ENCODE assay signal across 20 cellular contexts in the genomic region with DNA sequence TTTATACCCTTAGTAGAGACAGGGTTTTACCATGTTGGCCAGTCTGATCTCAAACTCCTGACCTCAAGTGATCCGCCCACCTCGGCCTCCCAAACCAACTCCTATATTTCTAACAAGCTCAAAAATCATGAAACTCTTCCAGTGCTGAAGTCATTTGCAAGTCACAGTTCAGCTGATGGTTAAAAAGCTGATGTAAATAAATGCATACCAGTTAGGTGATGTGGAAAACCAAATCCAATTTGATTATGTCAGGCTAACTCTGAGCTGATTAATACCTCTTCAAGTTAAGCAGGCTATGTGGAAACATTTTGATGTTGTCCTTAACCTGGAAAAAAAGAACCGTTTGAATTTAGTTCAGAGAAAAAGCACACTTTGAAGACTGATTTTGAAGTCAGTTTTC. TPM values are rescaled to one million over a fixed set of nuclear protein-coding genes. Genes with fewer than 3 reads are reported as not detected.
DNase-seq lines count a peak whose midpoint lies in the region; ATAC-seq and TF ChIP-seq lines count a peak whose summit lies in the region.
"Had no signal": no experiment of that assay in that cellular context is flagged by ENCODE, and none has a peak within 500 bp of the region (broad histone marks: within the 10 kb centered on the region; RNA-seq: fewer than 3 reads in every experiment).

No MANE protein-coding gene starts in this region.

- no peak for TF ChIP-seq CTCF in astrocyte of the cerebellum (IDR thresholded peaks at IDR 0.05; ENCODE audit: low read depth, low read length, missing control alignments)
- no peak for TF ChIP-seq CTCF in retinal pigment epithelial cell (conservative IDR thresholded peaks at IDR 0.05; ENCODE audit: low read depth, low read length)

- H3K4me3 ChIP-seq in astrocyte of the cerebellum (ENCODE audit: low read depth, low read length): no peak overlapping the region
- no peak overlapping the region for H3K4me3 ChIP-seq in retinal pigment epithelial cell (ENCODE audit: low read length)
- H3K4me3 ChIP-seq: A549, SJSA1 had no signal

- ATAC-seq in HG03342 (IDR thresholded peaks at IDR 0.05; ENCODE audit: unreplicated experiment) (no peak), HG02973 (IDR thresholded peaks at IDR 0.05; ENCODE audit: unreplicated experiment) (no peak)
- ATAC-seq: A549, HepG2 had no signal

- in situ Hi-C loops in astrocyte of the cerebellum (cut with HindIII; ENCODE audit: low sequenced_read_pairs): no loop called here

- DNase-seq in H4 (ENCODE audit: low spot score): peak; percentile 54
- DNase-seq in astrocyte of the cerebellum (ENCODE audit: low read depth): peak; percentile 50
- DNase-seq in kidney glomerular epithelial cell (lab: John Stamatoyannopoulos, UW): peak; percentile 4
- peak; percentile 98 for DNase-seq in retinal pigment epithelial cell (ENCODE audit: low read depth)
- no peak for DNase-seq in SK-N-DZ (ENCODE audit: low spot score)
- DNase-seq in stimulated activated naive CD4-positive, alpha-beta T cell (lab: John Stamatoyannopoulos, UW): no peak
- DNase-seq: Calu3; GDM1; Kasumi-1; NCI-H1436 treated with DMSO at 0.1 percent for 48 hours; NCI-H2081 treated with DMSO at 0.1 percent for 48 hours; NCI-H226; NCI-H526; NK-92 treated with Interleukin-12 subunit alpha and Interleukin-12 subunit beta, amount 100 ng/mL, for 24 hours; OCI-M1 had no signal

RNA-seq across cellular contexts. Expression of gene TMEM252, which starts 51.0 kb away (rescaled TPM):
- not detected in 2 replicates for total RNA-seq in H4 (2014; rRNA removed; shearing (Covaris generic))
- polyA plus RNA-seq in SK-N-DZ (2014; cell fraction: cytosol; rRNA removed): not detected in 2 replicates
- not detected in 2 replicates for polyA plus RNA-seq in SK-N-DZ (2014; cell fraction: nucleus; rRNA removed)
- total RNA-seq: Calu3, HepG2, SJSA1 had no signal
- polyA plus RNA-seq: A549, HepG2 had no signal

Comparison
In these comparisons a context has a peak if more than half of its experiments do, and no peak if none do; other contexts are left out.
1. DNase-seq: peak in H4 (single experiment), astrocyte of the cerebellum (single experiment), kidney glomerular epithelial cell (single experiment) and retinal pigment epithelial cell (single experiment); none in SK-N-DZ (single experiment) and stimulated activated naive CD4-positive, alpha-beta T cell (0 of 6).